ENCODE assay signal across 10 cellular contexts in genomic region chr6:43669922-43670622, GRCh38. TPM values are rescaled to one million over a fixed set of nuclear protein-coding genes. Genes with fewer than 3 reads are reported as not detected.
DNase-seq lines count a peak whose midpoint lies in the region; TF ChIP-seq lines count a peak whose summit lies in the region.
"Had no signal": no experiment of that assay in that cellular context is flagged by ENCODE, and none has a peak within 500 bp of the region (broad histone marks: within the 10 kb centered on the region; RNA-seq: fewer than 3 reads in every experiment).

No MANE protein-coding gene starts in this region.

- H3K27ac ChIP-seq in C4-2B (peak overlapping the region; percentile 55; the same call in 1 of the 2 replicates), MM.1S (ENCODE audit: low read length) (peak overlapping the region; percentile 66), angular gyrus (ENCODE audit: low read depth, low read length) (peak overlapping the region; percentile 89), adrenal gland (peak overlapping the region in 2 of 5 donors; percentile 20 to 36)

- no peak for TF ChIP-seq CTCF in C4-2B (conservative IDR thresholded peaks at IDR 0.05)
- TF ChIP-seq CTCF in MM.1S (IDR thresholded peaks at IDR 0.05; ENCODE audit: low read length), result no peak
- TF ChIP-seq CTCF in mesothelial cell of epicardium (IDR thresholded peaks at IDR 0.05; ENCODE audit: unreplicated experiment), result no peak
- TF ChIP-seq CTCF in adrenal gland (IDR thresholded peaks at IDR 0.05), result no peak

- H3K27me3 ChIP-seq in MM.1S (replicated peaks; ENCODE audit: insufficient read depth, low read length) (no peaks in the 10 kb centered on the region), adrenal gland (no peaks in the 10 kb centered on the region)

- H3K36me3 ChIP-seq in MM.1S (replicated peaks; ENCODE audit: insufficient read depth, low read length), result no peaks in the 10 kb centered on the region
- peaks cover 0 to 36% of the 10 kb centered on the region in 2 donors for H3K36me3 ChIP-seq in adrenal gland (replicated peaks in 1 of 2)

- H3K27ac Mint-ChIP-seq in mesothelial cell of epicardium, result peak overlapping the region; percentile 89

- no peak overlapping the region; the same call in 1 of the 2 replicates for H3K9ac ChIP-seq in MM.1S (ENCODE audit: low read length)

- H3K4me2 ChIP-seq in MM.1S (ENCODE audit: low read depth, low read length), result peak overlapping the region; percentile 47; the same call in 1 of the 2 replicates

- H3K4me1 Mint-ChIP-seq in mesothelial cell of epicardium, result peaks cover 66% of the 10 kb centered on the region

- 83 to 93% (median 87%) methylated on average over 6 of the region's 6 CpGs for WGBS in adrenal gland, 4 donors

- no peaks in the 10 kb centered on the region for H3K9me3 ChIP-seq in MM.1S (replicated peaks; ENCODE audit: insufficient read depth, low read length)
- H3K9me3 ChIP-seq in adrenal gland (replicated peaks in 1 of 3), result no peaks in the 10 kb centered on the region

- no peak overlapping the region for H2AFZ ChIP-seq in MM.1S (ENCODE audit: low read length)

- H3K27me3 Mint-ChIP-seq in mesothelial cell of epicardium (ENCODE audit: low read depth), result no peaks in the 10 kb centered on the region

- peaks cover 49% of the 10 kb centered on the region for H3K4me1 ChIP-seq in MM.1S (ENCODE audit: low read length)
- peaks cover 31 to 52% of the 10 kb centered on the region in 2 donors for H3K4me1 ChIP-seq in adrenal gland (replicated peaks in 1 of 2)

- H4K20me1 ChIP-seq in MM.1S (ENCODE audit: insufficient read depth, low read length), result no peaks in the 10 kb centered on the region

- no peaks in the 10 kb centered on the region for H3K79me2 ChIP-seq in MM.1S (ENCODE audit: low read length)

- TF ChIP-seq POLR2A in adrenal gland (IDR thresholded peaks at IDR 0.05), result no peak

- H3K9me3 Mint-ChIP-seq in mesothelial cell of epicardium, result no peaks in the 10 kb centered on the region

- H3K36me3 Mint-ChIP-seq in mesothelial cell of epicardium, result peaks cover 13% of the 10 kb centered on the region

- H3K9me2 ChIP-seq in MM.1S (replicated peaks; ENCODE audit: insufficient read depth, low read length), result no peaks in the 10 kb centered on the region

- H3K4me3 Mint-ChIP-seq in mesothelial cell of epicardium, result no peak overlapping the region

- DNase-seq in MM.1S, result peak; percentile 91
- no peak for DNase-seq in mesothelial cell of epicardium (ENCODE audit: low spot score in 2 of 2, unreplicated experiment in 2 of 2)
- no peak for DNase-seq in LoVo (ENCODE audit: low spot score)
- DNase-seq in GOT3 (lab: John Stamatoyannopoulos, UW), result no peak
- no peak for DNase-seq in SHP77 (lab: John Stamatoyannopoulos, UW)
- DNase-seq in adrenal gland, result no peak
- DNase-seq: cerebellar nuclear complex, mammary epithelial cell had no signal

- H3F3A ChIP-seq in MM.1S (ENCODE audit: insufficient read depth, low read length), result peaks cover 9% of the 10 kb centered on the region; the same call in 1 of the 2 replicates

- no peak overlapping the region for H3K4me3 ChIP-seq in MM.1S (ENCODE audit: low read length)
- H3K4me3 ChIP-seq in adrenal gland, result no peak overlapping the region

- intact Hi-C loops in adrenal gland (cut with DNase I), result loop anchor here (5.0 kb wide), 3 partner anchors 87 to 407 kb away; no protein-coding TSS in a partner anchor

RNA-seq across cellular contexts. Expression of gene MRPS18A, which starts 17.5 kb away (rescaled TPM):
- 41.4 to 46.6 TPM (median 46.0 TPM) in 3 replicates for total RNA-seq in mesothelial cell of epicardium
- 10 to 100 TPM; 47.8 to 64.8 (median 52.0) TPM for total RNA-seq in adrenal gland
- 10 to 100 TPM; 24.8 to 75.1 (median 33.1) TPM for polyA plus RNA-seq in adrenal gland

RNA-seq across cellular contexts. Expression of gene RSPH9, which starts 25.2 kb away (rescaled TPM):
- total RNA-seq in mesothelial cell of epicardium, result 0.80 to 0.88 TPM (median 0.82 TPM) in 3 replicates
- total RNA-seq in adrenal gland, result under 1 TPM in 6 of 8 donors, not detected in 2; 0.20 to 0.69 (median 0.35) TPM
- polyA plus RNA-seq in adrenal gland, result under 1 TPM; 0.22 to 0.72 (median 0.71) TPM
- polyA plus RNA-seq: mammary epithelial cell had no signal

RNA-seq across cellular contexts. Expression of gene MAD2L1BP, which starts 34.4 kb away (rescaled TPM):
- total RNA-seq in mesothelial cell of epicardium (23.4 to 24.4 TPM (median 23.6 TPM) in 3 replicates), adrenal gland (100 to 1,000 TPM in 1 of 8 donors, 10 to 100 TPM in 7; 16.1 to 112 (median 28.9) TPM)
- polyA plus RNA-seq in adrenal gland, result 10 to 100 TPM; 15.2 to 26.2 (median 18.2) TPM

RNA-seq across cellular contexts. Expression of gene GTPBP2, which starts 41.0 kb away (rescaled TPM):
- 76.5 to 78.0 TPM (median 77.6 TPM) in 3 replicates for total RNA-seq in mesothelial cell of epicardium
- 10 to 100 TPM; 16.5 to 59.3 (median 39.8) TPM for total RNA-seq in adrenal gland
- polyA plus RNA-seq in adrenal gland, result 10 to 100 TPM; 26.9 to 73.5 (median 65.1) TPM
